10 cellular contexts compared by ENCODE assay signal in genomic region chr12:64674367-64674922, GRCh38.
DNase-seq lines count a peak whose midpoint lies in the region; ATAC-seq and TF ChIP-seq lines count a peak whose summit lies in the region.
"Had no signal": no experiment of that assay in that cellular context is flagged by ENCODE, and none has a peak within 500 bp of the region (broad histone marks: within the 10 kb centered on the region; RNA-seq: fewer than 3 reads in every experiment).

No MANE protein-coding gene starts in this region.

- H3K27me3 ChIP-seq in heart right ventricle (no peaks in the 10 kb centered on the region), upper lobe of left lung (no peaks in the 10 kb centered on the region)

- peak overlapping the region; percentile 95 to 100 (median 99) for H3K27ac Mint-ChIP-seq in immature natural killer cell

- peak overlapping the region; percentile 73 to 92 (median 76) for H3K4me3 Mint-ChIP-seq in immature natural killer cell

- no peak for TF ChIP-seq EP300 in upper lobe of left lung (IDR thresholded peaks at IDR 0.05)

- ATAC-seq in heart right ventricle (no peak), Right ventricle myocardium inferior (no peak), upper lobe of left lung (ENCODE audit: low FRiP score in 2 of 2) (no peak), HG02610 (IDR thresholded peaks at IDR 0.05; ENCODE audit: unreplicated experiment) (no peak)
- ATAC-seq: PC-3 had no signal

- H3K9me3 Mint-ChIP-seq in immature natural killer cell = no peaks in the 10 kb centered on the region

- no peak for TF ChIP-seq POLR2A in upper lobe of left lung (IDR thresholded peaks at IDR 0.05)

- H3K36me3 ChIP-seq in heart right ventricle (no peaks in the 10 kb centered on the region), upper lobe of left lung (no peaks in the 10 kb centered on the region)

- H3K9me3 ChIP-seq in heart right ventricle (no peaks in the 10 kb centered on the region), upper lobe of left lung (no peaks in the 10 kb centered on the region)

- TF ChIP-seq CTCF in heart right ventricle (IDR thresholded peaks at IDR 0.05) = no peak
- TF ChIP-seq CTCF in upper lobe of left lung (IDR thresholded peaks at IDR 0.05) = no peak

- 91 to 94% methylated on average over 10 of the region's 10 CpGs for WGBS in heart right ventricle, 2 donors
- 85 to 86% methylated on average over 10 of the region's 10 CpGs for WGBS in upper lobe of left lung, 2 donors

- DNase-seq in heart right ventricle (no peak), Right ventricle myocardium inferior (ENCODE audit: missing footprints) (no peak), activated T-helper 1 cell treated with Interleukin-2 at 50 U/mL for 16 hours (ENCODE audit: low read depth) (peak; percentile 63), immature natural killer cell (peak in 2 of 3 donors; percentile 38 to 43), upper lobe of left lung (no peak), COR-L47 (lab: John Stamatoyannopoulos, UW) (no peak), NCI-H1105 treated with DMSO at 0.1 percent for 48 hours (lab: John Stamatoyannopoulos, UW) (no peak)
- DNase-seq: NCI-H1105, PC-3 had no signal

- no peak overlapping the region for H3K4me3 ChIP-seq in heart right ventricle
- no peak overlapping the region for H3K4me3 ChIP-seq in upper lobe of left lung

- peaks cover 0 to 5% (median 0%) of the 10 kb centered on the region in 3 donors for H3K36me3 Mint-ChIP-seq in immature natural killer cell

- H3K4me1 Mint-ChIP-seq in immature natural killer cell = peaks cover 92 to 96% of the 10 kb centered on the region in 2 donors

- H3K4me1 ChIP-seq in heart right ventricle (peaks cover 32 to 100% (median 87%) of the 10 kb centered on the region in 9 donors), upper lobe of left lung (peaks cover 79 to 95% (median 85%) of the 10 kb centered on the region in 4 donors)

- peaks cover 0 to 26% (median 10%) of the 10 kb centered on the region in 3 donors for H3K27me3 Mint-ChIP-seq in immature natural killer cell (ENCODE audit: low read depth in 3 of 3)

- intact Hi-C loops in heart right ventricle (cut with DNase I) = loop anchor here in 2 of 10 donors (5.0 kb wide), 2 partner anchors 42 to 62 kb away; partner anchors contain the start of gene RASSF3 (in 1 of the 2)
- intact Hi-C loops in Right ventricle myocardium inferior (cut with DNase I) = no loop called here

- H3K27ac ChIP-seq in heart right ventricle (peak overlapping the region in 9 of 10 donors; percentile 61 to 89 (median 79)), upper lobe of left lung (peak overlapping the region in 3 of 4 donors; percentile 76 to 82 (median 79))

Comparison
In these comparisons a context has a peak if more than half of its experiments do, and no peak if none do; other contexts are left out.
1. DNase-seq: peak in activated T-helper 1 cell treated with Interleukin-2 at 50 U/mL for 16 hours (single experiment) and immature natural killer cell (2 of 3); none in heart right ventricle (0 of 2), Right ventricle myocardium inferior (single experiment), upper lobe of left lung (0 of 2), COR-L47 (single experiment) and NCI-H1105 treated with DMSO at 0.1 percent for 48 hours (single experiment).